ENCODE assay signal across 1 cellular context in the genomic region with DNA sequence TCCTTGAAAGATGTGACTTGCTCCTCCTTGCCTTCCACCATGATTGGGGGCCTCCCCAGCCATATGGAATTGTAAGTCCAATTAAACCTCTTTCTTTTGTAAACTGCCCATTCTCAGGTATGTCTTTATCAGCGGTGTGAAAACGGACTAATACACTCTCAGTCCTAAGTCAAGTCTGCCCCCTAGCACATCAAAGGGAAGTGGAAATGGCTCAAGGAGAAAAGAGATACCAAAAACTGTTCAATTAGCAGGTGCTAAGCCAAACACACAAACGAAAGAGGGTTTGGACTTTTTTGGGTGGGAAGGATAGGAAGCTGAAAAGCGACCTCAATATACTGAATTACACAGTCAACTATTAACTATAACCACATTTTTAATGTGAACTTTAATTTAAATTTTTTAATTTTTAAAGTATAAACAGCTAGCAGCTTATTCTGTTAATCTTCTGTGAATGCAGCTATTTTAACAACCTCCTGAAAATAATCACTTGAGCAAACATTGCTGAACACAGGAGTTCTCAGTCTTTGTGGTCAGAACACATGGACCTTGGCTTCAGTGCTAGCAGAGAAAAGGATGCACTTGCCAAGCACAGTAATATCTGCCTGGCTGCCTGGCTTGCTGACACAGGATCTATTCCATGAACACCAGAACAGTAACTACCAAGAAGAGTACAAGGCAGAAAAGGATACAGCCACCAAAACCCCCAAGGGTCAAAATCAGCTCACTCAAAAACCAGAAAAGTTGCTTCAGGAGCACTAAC.
TF ChIP-seq lines count a peak whose summit lies in the region.

No MANE protein-coding gene starts in this region.

TF ChIP-seq in liver, 16 proteins besides CTCF, POLR2A, EP300 and RAD21:
- no peak for TF ChIP-seq NR2F2 (IDR thresholded peaks at IDR 0.05)
- no peak for TF ChIP-seq GABPA (IDR thresholded peaks at IDR 0.05 in 1 of 2, conservative IDR thresholded peaks at IDR 0.05 in 1 of 2)
- TF ChIP-seq SP1 (IDR thresholded peaks at IDR 0.05), result peak; percentile 24
- no peak for TF ChIP-seq TAF1 (conservative IDR thresholded peaks at IDR 0.05)
- TF ChIP-seq, protein P1, sequence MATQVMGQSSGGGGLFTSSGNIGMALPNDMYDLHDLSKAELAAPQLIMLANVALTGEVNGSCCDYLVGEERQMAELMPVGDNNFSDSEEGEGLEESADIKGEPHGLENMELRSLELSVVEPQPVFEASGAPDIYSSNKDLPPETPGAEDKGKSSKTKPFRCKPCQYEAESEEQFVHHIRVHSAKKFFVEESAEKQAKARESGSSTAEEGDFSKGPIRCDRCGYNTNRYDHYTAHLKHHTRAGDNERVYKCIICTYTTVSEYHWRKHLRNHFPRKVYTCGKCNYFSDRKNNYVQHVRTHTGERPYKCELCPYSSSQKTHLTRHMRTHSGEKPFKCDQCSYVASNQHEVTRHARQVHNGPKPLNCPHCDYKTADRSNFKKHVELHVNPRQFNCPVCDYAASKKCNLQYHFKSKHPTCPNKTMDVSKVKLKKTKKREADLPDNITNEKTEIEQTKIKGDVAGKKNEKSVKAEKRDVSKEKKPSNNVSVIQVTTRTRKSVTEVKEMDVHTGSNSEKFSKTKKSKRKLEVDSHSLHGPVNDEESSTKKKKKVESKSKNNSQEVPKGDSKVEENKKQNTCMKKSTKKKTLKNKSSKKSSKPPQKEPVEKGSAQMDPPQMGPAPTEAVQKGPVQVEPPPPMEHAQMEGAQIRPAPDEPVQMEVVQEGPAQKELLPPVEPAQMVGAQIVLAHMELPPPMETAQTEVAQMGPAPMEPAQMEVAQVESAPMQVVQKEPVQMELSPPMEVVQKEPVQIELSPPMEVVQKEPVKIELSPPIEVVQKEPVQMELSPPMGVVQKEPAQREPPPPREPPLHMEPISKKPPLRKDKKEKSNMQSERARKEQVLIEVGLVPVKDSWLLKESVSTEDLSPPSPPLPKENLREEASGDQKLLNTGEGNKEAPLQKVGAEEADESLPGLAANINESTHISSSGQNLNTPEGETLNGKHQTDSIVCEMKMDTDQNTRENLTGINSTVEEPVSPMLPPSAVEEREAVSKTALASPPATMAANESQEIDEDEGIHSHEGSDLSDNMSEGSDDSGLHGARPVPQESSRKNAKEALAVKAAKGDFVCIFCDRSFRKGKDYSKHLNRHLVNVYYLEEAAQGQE (IDR thresholded peaks at IDR 0.05), result peak; percentile 56
- TF ChIP-seq FOXA1 (IDR thresholded peaks at IDR 0.05), result peak; percentile 26
- TF ChIP-seq, protein P2, sequence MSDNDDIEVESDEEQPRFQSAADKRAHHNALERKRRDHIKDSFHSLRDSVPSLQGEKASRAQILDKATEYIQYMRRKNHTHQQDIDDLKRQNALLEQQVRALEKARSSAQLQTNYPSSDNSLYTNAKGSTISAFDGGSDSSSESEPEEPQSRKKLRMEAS (IDR thresholded peaks at IDR 0.05), result no peak
- peak; percentile 19 for TF ChIP-seq FOXA2 (IDR thresholded peaks at IDR 0.05)
- no peak for TF ChIP-seq JUND (IDR thresholded peaks at IDR 0.05)
- TF ChIP-seq EGR1 (IDR thresholded peaks at IDR 0.05; ENCODE audit: low read depth in 2 of 2), result no peak
- no peak for TF ChIP-seq RXRA (IDR thresholded peaks at IDR 0.05)
- TF ChIP-seq, protein P3, sequence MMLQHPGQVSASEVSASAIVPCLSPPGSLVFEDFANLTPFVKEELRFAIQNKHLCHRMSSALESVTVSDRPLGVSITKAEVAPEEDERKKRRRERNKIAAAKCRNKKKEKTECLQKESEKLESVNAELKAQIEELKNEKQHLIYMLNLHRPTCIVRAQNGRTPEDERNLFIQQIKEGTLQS (IDR thresholded peaks at IDR 0.05), result no peak
- TF ChIP-seq, protein P4, sequence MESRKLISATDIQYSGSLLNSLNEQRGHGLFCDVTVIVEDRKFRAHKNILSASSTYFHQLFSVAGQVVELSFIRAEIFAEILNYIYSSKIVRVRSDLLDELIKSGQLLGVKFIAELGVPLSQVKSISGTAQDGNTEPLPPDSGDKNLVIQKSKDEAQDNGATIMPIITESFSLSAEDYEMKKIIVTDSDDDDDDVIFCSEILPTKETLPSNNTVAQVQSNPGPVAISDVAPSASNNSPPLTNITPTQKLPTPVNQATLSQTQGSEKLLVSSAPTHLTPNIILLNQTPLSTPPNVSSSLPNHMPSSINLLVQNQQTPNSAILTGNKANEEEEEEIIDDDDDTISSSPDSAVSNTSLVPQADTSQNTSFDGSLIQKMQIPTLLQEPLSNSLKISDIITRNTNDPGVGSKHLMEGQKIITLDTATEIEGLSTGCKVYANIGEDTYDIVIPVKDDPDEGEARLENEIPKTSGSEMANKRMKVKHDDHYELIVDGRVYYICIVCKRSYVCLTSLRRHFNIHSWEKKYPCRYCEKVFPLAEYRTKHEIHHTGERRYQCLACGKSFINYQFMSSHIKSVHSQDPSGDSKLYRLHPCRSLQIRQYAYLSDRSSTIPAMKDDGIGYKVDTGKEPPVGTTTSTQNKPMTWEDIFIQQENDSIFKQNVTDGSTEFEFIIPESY (IDR thresholded peaks at IDR 0.05), result peak; percentile 29
- no peak for TF ChIP-seq HNF4G (IDR thresholded peaks at IDR 0.05)
- peak; percentile 37 to 80 for TF ChIP-seq HNF4A (conservative IDR thresholded peaks at IDR 0.05)
- no peak for TF ChIP-seq YY1 (IDR thresholded peaks at IDR 0.05)
